8 cellular contexts compared by ENCODE assay signal in the genomic region with DNA sequence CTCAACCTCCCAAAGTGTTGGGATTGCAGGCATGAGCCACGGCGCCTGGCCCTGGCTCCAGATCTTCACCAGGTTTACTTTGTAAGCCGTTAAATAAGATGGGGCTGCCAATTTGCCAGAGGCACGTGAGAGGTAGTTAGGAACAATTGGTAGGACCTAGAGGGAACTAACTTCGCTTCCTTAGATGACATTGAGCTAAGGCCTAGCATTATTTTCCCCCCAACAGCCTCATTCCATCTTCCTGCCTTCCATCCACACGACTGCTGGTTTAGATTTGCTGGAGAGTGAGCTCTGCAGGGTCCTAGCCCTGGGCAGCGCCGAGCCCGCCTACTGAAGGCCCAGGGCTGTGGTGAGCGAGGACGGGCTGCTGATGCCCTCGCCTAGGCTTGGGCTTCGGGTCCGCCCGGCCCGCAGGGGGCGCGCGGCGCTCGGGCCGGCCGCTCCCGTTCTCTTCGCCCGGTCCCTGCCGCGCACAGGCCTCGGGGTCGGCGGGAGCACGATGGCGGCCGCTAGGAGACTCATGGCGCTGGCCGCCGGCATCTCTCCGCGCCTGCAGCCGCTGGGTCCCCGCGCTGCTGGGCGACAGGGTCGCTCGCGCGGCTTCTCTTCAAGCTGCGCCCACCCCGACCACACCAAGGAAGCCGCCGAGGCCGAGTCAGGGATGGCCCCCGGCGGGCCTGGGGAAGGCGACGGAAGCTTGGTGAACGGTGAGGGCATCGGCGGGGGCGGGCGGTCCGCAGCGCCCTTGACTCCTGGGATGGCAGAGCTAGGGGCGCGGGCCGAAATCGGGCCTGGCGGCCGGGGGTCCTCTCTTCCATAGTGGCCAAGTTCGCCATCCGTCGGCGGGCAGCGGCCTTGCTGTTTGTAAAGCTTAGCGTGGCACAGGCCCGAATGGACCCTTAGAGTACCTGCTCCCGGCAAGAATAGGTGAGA. TPM values are rescaled to one million over a fixed set of nuclear protein-coding genes. Genes with fewer than 3 reads are reported as not detected.
DNase-seq lines count a peak whose midpoint lies in the region; ATAC-seq and TF ChIP-seq lines count a peak whose summit lies in the region.

No MANE protein-coding gene starts in this region.

- no peaks in the 10 kb centered on the region for H3K9me3 ChIP-seq in mucosa of descending colon

- peaks cover 16% of the 10 kb centered on the region for H3K4me1 ChIP-seq in mucosa of descending colon (ENCODE audit: low read depth)

- intact Hi-C loops in mucosa of descending colon (cut with DNase I, micrococcal nuclease) = loop anchor here in 1 of 2 donors (10.0 kb wide), 1 partner anchor 330 kb away; no protein-coding TSS in a partner anchor

- DNase-seq in COLO668 (lab: John Stamatoyannopoulos, UW; ENCODE audit: unreplicated experiment) (peak; percentile 85), NOMO-1 treated with DMSO at 0.1 percent for 48 hours (lab: John Stamatoyannopoulos, UW; ENCODE audit: unreplicated experiment) (peak; percentile 70), epidermal melanocyte (ENCODE audit: insufficient read length, low spot score) (peak; percentile 94), mucosa of descending colon (peak; percentile 79 to 87 (median 80))
- DNase-seq in activated CD8-positive, alpha-beta memory T cell treated with anti-CD3 and anti-CD28 coated beads, Interleukin-2, amount 50 U/mL, for 4 hours = peak; percentile 78
- peak; percentile 38 to 56 for DNase-seq in stimulated activated CD8-positive, alpha-beta memory T cell treated with anti-CD3 and anti-CD28 coated beads, Interleukin-4, amount 100 ng/mL, for 1 hour (ENCODE audit: low read depth in 2 of 2, low spot score in 1 of 2)

- peak; percentile 91 for ATAC-seq in GM19438 (IDR thresholded peaks at IDR 0.05; ENCODE audit: low read depth, unreplicated experiment)
- peak; percentile 92 for ATAC-seq in HG03571 (IDR thresholded peaks at IDR 0.05; ENCODE audit: unreplicated experiment)
- peak; percentile 100 for ATAC-seq in mucosa of descending colon

- peaks cover 3% of the 10 kb centered on the region for H3K36me3 ChIP-seq in mucosa of descending colon (ENCODE audit: low read depth)

- TF ChIP-seq CTCF in mucosa of descending colon (IDR thresholded peaks at IDR 0.05) = peak; percentile 82

- peak overlapping the region; percentile 89 for H3K4me3 ChIP-seq in mucosa of descending colon

RNA-seq across cellular contexts. Expression of a gene that starts 21.9 kb away (rescaled TPM):
- 10 to 100 TPM; 44.5 to 65.3 (median 45.7) TPM for total RNA-seq in mucosa of descending colon

RNA-seq across cellular contexts. Expression of a gene that starts 43.1 kb away (rescaled TPM):
- 100 to 1,000 TPM in 1 of 3 donors, 10 to 100 TPM in 2; 61.5 to 117 (median 71.5) TPM for total RNA-seq in mucosa of descending colon

Comparison
In these comparisons a context has a peak if more than half of its experiments do, and no peak if none do; other contexts are left out.
1. Peak in every context shown above with its lines: DNase-seq, ATAC-seq and H3K4me3 ChIP-seq.